Comparison of ENCODE assay signal across 25 cellular contexts in the genomic region with DNA sequence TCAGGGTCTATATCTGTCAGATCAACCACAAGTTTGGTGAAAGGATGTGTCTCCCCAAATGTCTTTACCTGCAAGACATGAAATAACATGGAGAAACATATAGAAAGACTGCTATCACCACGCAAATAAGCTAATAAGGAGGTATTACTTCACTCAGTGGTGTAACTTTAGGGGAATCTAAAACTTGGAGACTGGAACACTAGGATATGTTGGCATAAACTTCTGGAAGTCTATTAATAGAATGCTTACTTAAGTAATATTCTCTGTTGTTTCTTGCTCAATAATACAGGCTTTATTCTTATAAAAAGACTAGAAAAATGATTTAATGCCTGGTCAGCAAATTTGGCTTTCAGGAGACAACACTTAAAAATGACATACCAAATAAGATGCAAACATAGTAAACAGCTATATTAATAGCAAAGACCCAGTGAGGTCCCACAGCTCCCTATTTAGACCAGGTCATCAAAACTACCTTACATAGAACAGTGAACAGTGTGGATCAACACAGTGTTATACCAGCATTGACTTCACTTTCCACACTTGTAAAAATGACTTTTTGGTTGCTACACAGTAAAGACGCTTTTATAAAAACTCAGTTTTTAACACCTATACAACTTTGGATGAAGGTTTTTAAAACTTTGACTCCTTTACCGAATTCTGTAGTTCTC. TPM values are rescaled to one million over a fixed set of nuclear protein-coding genes. Genes with fewer than 3 reads are reported as not detected.
"Had no signal": no experiment of that assay in that cellular context is flagged by ENCODE, and none has a peak within 500 bp of the region (broad histone marks: within the 10 kb centered on the region; RNA-seq: fewer than 3 reads in every experiment).

No MANE protein-coding gene starts in this region.

- H3K4me1 Mint-ChIP-seq: activated CD4-positive, alpha-beta T cell treated with anti-CD3 and anti-CD28 coated beads, Interleukin-2, amount 10 ng/mL, durations not matched to agents 7 days and 5 days; activated T-helper 17 cell treated with anti-CD3 and anti-CD28 coated beads, Interleukin-2, amount 50 U/mL, for 72 hours; endodermal cell; stimulated activated effector memory CD8-positive, alpha-beta T cell treated with anti-CD3 and anti-CD28 coated beads, Interleukin-12 subunit alpha, Interleukin-12 subunit beta, amount 100 ng/mL, for 72 hours; stimulated activated naive CD8-positive, alpha-beta T cell treated with anti-CD3 and anti-CD28 coated beads, Interleukin-15, amount 100 ng/mL, for 72 hours had no signal

- H3K4me3 Mint-ChIP-seq: activated CD4-positive, alpha-beta T cell treated with anti-CD3 and anti-CD28 coated beads, Interleukin-2, amount 10 ng/mL, durations not matched to agents 7 days and 5 days; activated CD8-positive, alpha-beta T cell treated with anti-CD3 and anti-CD28 coated beads for 36 hours; activated T-cell treated with anti-CD3 and anti-CD28 coated beads, Interleukin-2, amount 50 U/mL, for 4 hours; activated T-helper 17 cell treated with anti-CD3 and anti-CD28 coated beads, Interleukin-2, amount 50 U/mL, for 72 hours; endodermal cell; naive B cell; stimulated activated effector memory CD8-positive, alpha-beta T cell treated with anti-CD3 and anti-CD28 coated beads, Interleukin-12 subunit alpha, Interleukin-12 subunit beta, amount 100 ng/mL, for 72 hours; stimulated activated naive CD8-positive, alpha-beta T cell treated with anti-CD3 and anti-CD28 coated beads, Interleukin-15, amount 100 ng/mL, for 72 hours had no signal

- ATAC-seq: activated CD8-positive, alpha-beta T cell treated with anti-CD3 and anti-CD28 coated beads for 36 hours; activated T-helper 17 cell treated with anti-CD3 and anti-CD28 coated beads, Interleukin-2, amount 50 U/mL, for 72 hours; stimulated activated effector memory CD8-positive, alpha-beta T cell treated with anti-CD3 and anti-CD28 coated beads, Interleukin-12 subunit alpha, Interleukin-12 subunit beta, amount 100 ng/mL, for 72 hours; stimulated activated naive CD8-positive, alpha-beta T cell treated with anti-CD3 and anti-CD28 coated beads, Interleukin-15, amount 100 ng/mL, for 72 hours had no signal

- H3K4me3 ChIP-seq: heart right ventricle, pancreas, prostate gland, right atrium auricular region, thyroid gland, upper lobe of left lung, vagina had no signal

- H3K36me3 ChIP-seq: prostate gland had no signal

- H3K9me3 ChIP-seq: heart right ventricle, pancreas, prostate gland, right atrium auricular region, thyroid gland, upper lobe of left lung, vagina had no signal

- H3K27me3 Mint-ChIP-seq: activated CD4-positive, alpha-beta T cell treated with anti-CD3 and anti-CD28 coated beads, Interleukin-2, amount 10 ng/mL, durations not matched to agents 7 days and 5 days; activated CD8-positive, alpha-beta T cell treated with anti-CD3 and anti-CD28 coated beads for 36 hours; activated T-helper 17 cell treated with anti-CD3 and anti-CD28 coated beads, Interleukin-2, amount 50 U/mL, for 72 hours; naive B cell; stimulated activated naive CD8-positive, alpha-beta T cell treated with anti-CD3 and anti-CD28 coated beads, Interleukin-15, amount 100 ng/mL, for 72 hours had no signal

- FAIRE-seq: astrocyte, pancreas, small intestine had no signal

- H3K27ac ChIP-seq: brain microvascular endothelial cell, heart right ventricle, pancreas, prostate gland, right atrium auricular region, thyroid gland, upper lobe of left lung, vagina had no signal

- DNase-seq: activated CD4-positive, alpha-beta T cell treated with anti-CD3 and anti-CD28 coated beads, Interleukin-2, amount 10 ng/mL, durations not matched to agents 7 days and 5 days; activated CD4-positive, CD25-positive, alpha-beta regulatory T cell treated with anti-CD3 and anti-CD28 coated beads, Interleukin-2, amount 50 U/mL, for 72 hours; activated CD8-positive, alpha-beta T cell treated with anti-CD3 and anti-CD28 coated beads for 36 hours; activated gamma-delta T cell treated with Interleukin-2 at 50 U/mL for 16 hours; activated naive CD4-positive, alpha-beta T cell treated with anti-CD3 and anti-CD28 coated beads, Interleukin-2, amount 50 U/mL, for 16 hours; activated T-cell treated with anti-CD3 and anti-CD28 coated beads, Interleukin-2, amount 50 U/mL, for 4 hours; cortex of kidney; naive B cell; stimulated activated CD4-positive, alpha-beta T cell treated with anti-CD3 and anti-CD28 coated beads, Interleukin-4, amount 100 ng/mL, for 24 hours; stimulated activated naive CD8-positive, alpha-beta T cell treated with anti-CD3 and anti-CD28 coated beads, Interleukin-15, amount 100 ng/mL, for 72 hours; T-helper 2 cell; upper lobe of left lung had no signal

- H3K27ac Mint-ChIP-seq: activated CD4-positive, alpha-beta T cell treated with anti-CD3 and anti-CD28 coated beads, Interleukin-2, amount 10 ng/mL, durations not matched to agents 7 days and 5 days; activated CD8-positive, alpha-beta T cell treated with anti-CD3 and anti-CD28 coated beads for 36 hours; activated T-helper 17 cell treated with anti-CD3 and anti-CD28 coated beads, Interleukin-2, amount 50 U/mL, for 72 hours; endodermal cell; stimulated activated effector memory CD8-positive, alpha-beta T cell treated with anti-CD3 and anti-CD28 coated beads, Interleukin-12 subunit alpha, Interleukin-12 subunit beta, amount 100 ng/mL, for 72 hours had no signal

- H3K9me3 Mint-ChIP-seq: activated CD4-positive, alpha-beta T cell treated with anti-CD3 and anti-CD28 coated beads, Interleukin-2, amount 10 ng/mL, durations not matched to agents 7 days and 5 days; activated CD8-positive, alpha-beta T cell treated with anti-CD3 and anti-CD28 coated beads for 36 hours; activated T-cell treated with anti-CD3 and anti-CD28 coated beads, Interleukin-2, amount 50 U/mL, for 4 hours; activated T-helper 17 cell treated with anti-CD3 and anti-CD28 coated beads, Interleukin-2, amount 50 U/mL, for 72 hours; endodermal cell; naive B cell; stimulated activated effector memory CD8-positive, alpha-beta T cell treated with anti-CD3 and anti-CD28 coated beads, Interleukin-12 subunit alpha, Interleukin-12 subunit beta, amount 100 ng/mL, for 72 hours; stimulated activated naive CD8-positive, alpha-beta T cell treated with anti-CD3 and anti-CD28 coated beads, Interleukin-15, amount 100 ng/mL, for 72 hours had no signal

- H3K27me3 ChIP-seq: brain microvascular endothelial cell, heart right ventricle, pancreas, right atrium auricular region, thyroid gland, upper lobe of left lung, vagina had no signal

- H3K4me1 ChIP-seq: pancreas, prostate gland, right atrium auricular region, thyroid gland, vagina had no signal

RNA-seq across cellular contexts. Expression of a gene that starts 18.9 kb away (rescaled TPM):
- polyA plus RNA-seq: neural cell had no signal
